19 cellular contexts compared by ENCODE assay signal in the genomic region with DNA sequence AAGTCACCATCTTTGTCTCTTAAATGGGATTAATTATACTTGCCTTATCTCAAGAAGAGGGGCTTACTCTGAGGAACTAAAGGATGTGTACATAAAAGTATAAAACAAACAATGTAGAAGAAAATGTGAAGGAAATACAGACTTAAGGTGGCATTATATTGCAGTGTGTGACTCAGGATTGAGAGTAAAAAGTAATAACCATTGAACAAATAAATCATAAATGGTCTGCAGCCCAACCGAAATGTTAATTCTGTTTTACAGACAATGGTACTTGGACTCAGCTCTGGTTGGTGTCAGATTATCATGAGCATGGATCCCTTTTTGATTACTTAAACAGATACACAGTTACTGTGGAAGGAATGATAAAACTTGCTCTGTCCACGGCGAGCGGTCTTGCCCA. TPM values are rescaled to one million over a fixed set of nuclear protein-coding genes. Genes with fewer than 3 reads are reported as not detected.
DNase-seq lines count a peak whose midpoint lies in the region; ATAC-seq and TF ChIP-seq lines count a peak whose summit lies in the region.
"Had no signal": no experiment of that assay in that cellular context is flagged by ENCODE, and none has a peak within 500 bp of the region (broad histone marks: within the 10 kb centered on the region; RNA-seq: fewer than 3 reads in every experiment).

No MANE protein-coding gene starts in this region.

- peaks cover 75% of the 10 kb centered on the region for H3K36me3 Mint-ChIP-seq in activated T-helper 1 cell treated with anti-CD3 and anti-CD28 coated beads, Interleukin-12 subunit alpha, Interleukin-12 subunit beta, Interleukin-2, Interleukin-4 antibody, amounts not matched to agents 30 ng/mL and 10 ng/mL and 1 ng/mL, durations not matched to agents 14 hours and 24 hours and 36 hours (ENCODE audit: low read depth)
- peaks cover 19 to 85% (median 40%) of the 10 kb centered on the region in 3 donors for H3K36me3 Mint-ChIP-seq in naive thymus-derived CD8-positive, alpha-beta T cell
- peaks cover 100% of the 10 kb centered on the region for H3K36me3 Mint-ChIP-seq in stimulated activated effector memory CD8-positive, alpha-beta T cell treated with anti-CD3 and anti-CD28 coated beads, Interleukin-12 subunit alpha, Interleukin-12 subunit beta, amount 100 ng/mL, for 72 hours

- no peak for TF ChIP-seq CTCF in PC-3 (conservative IDR thresholded peaks at IDR 0.05; ENCODE audit: low read depth, low read length)

- H2AFZ ChIP-seq in PC-3 (ENCODE audit: low read length) = no peak overlapping the region

- H3K4me1 ChIP-seq in PC-3 (ENCODE audit: insufficient read depth, low read length) = peaks cover 20% of the 10 kb centered on the region

- H3K9me2 ChIP-seq in PC-3 (replicated peaks; ENCODE audit: low read length) = no peaks in the 10 kb centered on the region

- no peaks in the 10 kb centered on the region for H4K20me1 ChIP-seq in PC-3 (ENCODE audit: low read length)

- H3K9me3 ChIP-seq in PC-3 (ENCODE audit: low read length) = no peaks in the 10 kb centered on the region

- POLR2A ChIA-PET in PC-3 (lab: Charles Lee; ENCODE audit: unreplicated experiment) = interaction anchor here (0.6 kb wide), 1 partner anchor 276 kb away, joined by 3 read pairs; no protein-coding TSS in a partner anchor
- POLR2A ChIA-PET in naive thymus-derived CD8-positive, alpha-beta T cell (lab: Charles Lee) = interaction anchor here (0.7 to 2.2 kb wide), 4 partner anchors 24 to 128 kb away, joined by 4 to 8 read pairs (median 4); a partner anchor contains a TSS

- H3K27ac Mint-ChIP-seq in activated T-helper 1 cell treated with anti-CD3 and anti-CD28 coated beads, Interleukin-12 subunit alpha, Interleukin-12 subunit beta, Interleukin-2, Interleukin-4 antibody, amounts not matched to agents 30 ng/mL and 10 ng/mL and 1 ng/mL, durations not matched to agents 14 hours and 24 hours and 36 hours = peak overlapping the region; percentile 40
- peak overlapping the region in 6 of 10 donors; percentile 7 to 76 (median 70) for H3K27ac Mint-ChIP-seq in naive thymus-derived CD8-positive, alpha-beta T cell
- peak overlapping the region; percentile 18 for H3K27ac Mint-ChIP-seq in stimulated activated effector memory CD8-positive, alpha-beta T cell treated with anti-CD3 and anti-CD28 coated beads, Interleukin-12 subunit alpha, Interleukin-12 subunit beta, amount 100 ng/mL, for 72 hours
- H3K27ac Mint-ChIP-seq: IgD-negative memory B cell had no signal

- H3K4me3 ChIP-seq in PC-3 (ENCODE audit: low read length) = no peak overlapping the region

- H3K79me2 ChIP-seq in PC-3 (ENCODE audit: low read length) = no peaks in the 10 kb centered on the region

- peak overlapping the region; percentile 78 for H3K27ac ChIP-seq in PC-3 (ENCODE audit: low read length)

- peak overlapping the region; percentile 58 for H3K4me2 ChIP-seq in PC-3 (ENCODE audit: low read length)

- no peaks in the 10 kb centered on the region for H3F3A ChIP-seq in PC-3 (ENCODE audit: low read length, unreplicated experiment)

- BruUV-seq in PC-3 (replicated peaks; lab: Mats Ljungman, UMichigan) = no TSS peak

- CTCF ChIA-PET in PC-3 (lab: Charles Lee) = interaction anchor here (0.6 kb wide), 1 partner anchor 81 kb away, joined by 3 read pairs; no protein-coding TSS in a partner anchor

- peaks cover 39% of the 10 kb centered on the region for H3K4me1 Mint-ChIP-seq in activated T-helper 1 cell treated with anti-CD3 and anti-CD28 coated beads, Interleukin-12 subunit alpha, Interleukin-12 subunit beta, Interleukin-2, Interleukin-4 antibody, amounts not matched to agents 30 ng/mL and 10 ng/mL and 1 ng/mL, durations not matched to agents 14 hours and 24 hours and 36 hours (ENCODE audit: low read depth)
- H3K4me1 Mint-ChIP-seq in naive thymus-derived CD8-positive, alpha-beta T cell = peaks cover 19 to 55% (median 48%) of the 10 kb centered on the region in 4 donors
- H3K4me1 Mint-ChIP-seq in stimulated activated effector memory CD8-positive, alpha-beta T cell treated with anti-CD3 and anti-CD28 coated beads, Interleukin-12 subunit alpha, Interleukin-12 subunit beta, amount 100 ng/mL, for 72 hours = peaks cover 35% of the 10 kb centered on the region

- H3K27me3 Mint-ChIP-seq in activated T-helper 1 cell treated with anti-CD3 and anti-CD28 coated beads, Interleukin-12 subunit alpha, Interleukin-12 subunit beta, Interleukin-2, Interleukin-4 antibody, amounts not matched to agents 30 ng/mL and 10 ng/mL and 1 ng/mL, durations not matched to agents 14 hours and 24 hours and 36 hours (ENCODE audit: insufficient read depth) = no peaks in the 10 kb centered on the region
- H3K27me3 Mint-ChIP-seq in naive thymus-derived CD8-positive, alpha-beta T cell = no peaks in the 10 kb centered on the region
- H3K27me3 Mint-ChIP-seq: IgD-negative memory B cell had no signal

- H3K27me3 ChIP-seq in PC-3 (ENCODE audit: low read length) = no peaks in the 10 kb centered on the region

- intact Hi-C loops in PC-3 (cut with micrococcal nuclease) = loop anchor here (1.0 kb wide), 2 partner anchors 280 to 294 kb away; no protein-coding TSS in a partner anchor
- intact Hi-C loops in activated T-helper 1 cell treated with anti-CD3 and anti-CD28 coated beads, Interleukin-12 subunit alpha, Interleukin-12 subunit beta, Interleukin-2, Interleukin-4 antibody, amounts not matched to agents 30 ng/mL and 10 ng/mL and 1 ng/mL, durations not matched to agents 14 hours and 24 hours and 36 hours (cut with micrococcal nuclease) = no loop called here

- peak; percentile 66 for DNase-seq in PC-3
- DNase-seq in activated T-helper 1 cell treated with anti-CD3 and anti-CD28 coated beads, Interleukin-12 subunit alpha, Interleukin-12 subunit beta, Interleukin-2, Interleukin-4 antibody, amounts not matched to agents 30 ng/mL and 10 ng/mL and 1 ng/mL, durations not matched to agents 14 hours and 24 hours and 36 hours (ENCODE audit: low spot score) = no peak
- no peak for DNase-seq in naive thymus-derived CD8-positive, alpha-beta T cell
- DNase-seq in stimulated activated effector memory CD8-positive, alpha-beta T cell treated with anti-CD3 and anti-CD28 coated beads, Interleukin-12 subunit alpha, Interleukin-12 subunit beta, amount 100 ng/mL, for 72 hours (ENCODE audit: low spot score in 2 of 2) = no peak
- no peak for DNase-seq in stimulated activated CD4-positive, alpha-beta T cell treated with anti-CD3 and anti-CD28 coated beads, Interleukin-12 subunit alpha, Interleukin-12 subunit beta, amount 100 ng/mL, for 4 hours
- DNase-seq in AG08395 (ENCODE audit: low spot score) = no peak
- DNase-seq: DMS79 treated with DMSO at 0.1 percent for 48 hours; GOT3; Karpas-422; MM.1S; NCI-H1092 treated with DMSO at 0.1 percent for 48 hours; NCI-H1694; NCI-H510A; NCI-H748 treated with DMSO at 0.1 percent for 48 hours; NK-92 treated with Interleukin-12 subunit alpha and Interleukin-12 subunit beta, amount 100 ng/mL, for 24 hours; SIG-M5 had no signal

- peak; percentile 87 for ATAC-seq in PC-3
- no peak for ATAC-seq in naive thymus-derived CD8-positive, alpha-beta T cell
- ATAC-seq in stimulated activated effector memory CD8-positive, alpha-beta T cell treated with anti-CD3 and anti-CD28 coated beads, Interleukin-12 subunit alpha, Interleukin-12 subunit beta, amount 100 ng/mL, for 72 hours = no peak
- no peak for ATAC-seq in HG02938 (IDR thresholded peaks at IDR 0.05; ENCODE audit: unreplicated experiment)
- ATAC-seq: HCT116 had no signal

- H3K4me3 Mint-ChIP-seq in activated T-helper 1 cell treated with anti-CD3 and anti-CD28 coated beads, Interleukin-12 subunit alpha, Interleukin-12 subunit beta, Interleukin-2, Interleukin-4 antibody, amounts not matched to agents 30 ng/mL and 10 ng/mL and 1 ng/mL, durations not matched to agents 14 hours and 24 hours and 36 hours = no peak overlapping the region
- no peak overlapping the region for H3K4me3 Mint-ChIP-seq in naive thymus-derived CD8-positive, alpha-beta T cell
- H3K4me3 Mint-ChIP-seq in stimulated activated effector memory CD8-positive, alpha-beta T cell treated with anti-CD3 and anti-CD28 coated beads, Interleukin-12 subunit alpha, Interleukin-12 subunit beta, amount 100 ng/mL, for 72 hours = no peak overlapping the region
- H3K4me3 Mint-ChIP-seq: IgD-negative memory B cell had no signal

- no peaks in the 10 kb centered on the region for H3K9me3 Mint-ChIP-seq in activated T-helper 1 cell treated with anti-CD3 and anti-CD28 coated beads, Interleukin-12 subunit alpha, Interleukin-12 subunit beta, Interleukin-2, Interleukin-4 antibody, amounts not matched to agents 30 ng/mL and 10 ng/mL and 1 ng/mL, durations not matched to agents 14 hours and 24 hours and 36 hours
- no peaks in the 10 kb centered on the region for H3K9me3 Mint-ChIP-seq in naive thymus-derived CD8-positive, alpha-beta T cell
- no peaks in the 10 kb centered on the region for H3K9me3 Mint-ChIP-seq in stimulated activated effector memory CD8-positive, alpha-beta T cell treated with anti-CD3 and anti-CD28 coated beads, Interleukin-12 subunit alpha, Interleukin-12 subunit beta, amount 100 ng/mL, for 72 hours
- H3K9me3 Mint-ChIP-seq: IgD-negative memory B cell had no signal

- H3K36me3 ChIP-seq in PC-3 (ENCODE audit: low read depth, low read length) = peaks cover 4% of the 10 kb centered on the region

- H3K9ac ChIP-seq in PC-3 (ENCODE audit: low read length) = 0 out of 2 replicates have a peak overlapping the region, but pooled peaks have one; percentile 30

RNA-seq across cellular contexts. Expression of a gene that starts 37.4 kb away (rescaled TPM):
- total RNA-seq in PC-3 (2014; rRNA removed) = 9.5 and 13.2 TPM in 2 replicates
- 38.5 and 42.6 TPM in 2 replicates for total RNA-seq in activated T-helper 1 cell treated with anti-CD3 and anti-CD28 coated beads, Interleukin-12 subunit alpha, Interleukin-12 subunit beta, Interleukin-2, Interleukin-4 antibody, amounts not matched to agents 30 ng/mL and 10 ng/mL and 1 ng/mL, durations not matched to agents 14 hours and 24 hours and 36 hours
- 10 to 100 TPM; 43.6 to 45.3 TPM for total RNA-seq in naive thymus-derived CD8-positive, alpha-beta T cell
- polyA plus RNA-seq in naive thymus-derived CD8-positive, alpha-beta T cell = 10 to 100 TPM; 19.2 to 23.6 (median 22.3) TPM

Comparison
In these comparisons a context has a peak if more than half of its experiments do, and no peak if none do; other contexts are left out.
1. H3K27ac Mint-ChIP-seq: peak in every context shown above with its lines; median percentile 70 in naive thymus-derived CD8-positive, alpha-beta T cell; 40 in activated T-helper 1 cell treated with anti-CD3 and anti-CD28 coated beads, Interleukin-12 subunit alpha, Interleukin-12 subunit beta, Interleukin-2, Interleukin-4 antibody, amounts not matched to agents 30 ng/mL and 10 ng/mL and 1 ng/mL, durations not matched to agents 14 hours and 24 hours and 36 hours; 18 in stimulated activated effector memory CD8-positive, alpha-beta T cell treated with anti-CD3 and anti-CD28 coated beads, Interleukin-12 subunit alpha, Interleukin-12 subunit beta, amount 100 ng/mL, for 72 hours.